8 cellular contexts compared by ENCODE assay signal in genomic region chr3:52682016-52682415, GRCh38. TPM values are rescaled to one million over a fixed set of nuclear protein-coding genes. Genes with fewer than 3 reads are reported as not detected.
A peak's percentile ranks its signal among the peaks of the same experiment; 100 is the strongest.
DNase-seq lines count a peak whose midpoint lies in the region; ATAC-seq and TF ChIP-seq lines count a peak whose summit lies in the region.

No MANE protein-coding gene starts in this region.

- H3K27me3 Mint-ChIP-seq in CD14-positive monocyte (ENCODE audit: low read depth in 3 of 3) (peaks cover 0 to 2% (median 0%) of the 10 kb centered on the region in 3 donors), glutamatergic neuron (ENCODE audit: unreplicated experiment) (peaks cover 5% of the 10 kb centered on the region)
- no peaks in the 10 kb centered on the region for H3K27me3 Mint-ChIP-seq in activated CD8-positive, alpha-beta T cell treated with anti-CD3 and anti-CD28 coated beads for 36 hours

- no peaks in the 10 kb centered on the region for H3K9me3 Mint-ChIP-seq in CD14-positive monocyte
- no peaks in the 10 kb centered on the region for H3K9me3 Mint-ChIP-seq in activated CD8-positive, alpha-beta T cell treated with anti-CD3 and anti-CD28 coated beads for 36 hours
- peaks cover 9% of the 10 kb centered on the region for H3K9me3 Mint-ChIP-seq in glutamatergic neuron (ENCODE audit: unreplicated experiment)

- H3K4me3 Mint-ChIP-seq in CD14-positive monocyte = peak overlapping the region; percentile 67 to 88
- H3K4me3 Mint-ChIP-seq in activated CD8-positive, alpha-beta T cell treated with anti-CD3 and anti-CD28 coated beads for 36 hours = no peak overlapping the region
- H3K4me3 Mint-ChIP-seq in glutamatergic neuron (ENCODE audit: unreplicated experiment) = peak overlapping the region; percentile 40

- H3K4me1 Mint-ChIP-seq in CD14-positive monocyte (peaks cover 63% of the 10 kb centered on the region), glutamatergic neuron (ENCODE audit: low read depth, unreplicated experiment) (peaks cover 21% of the 10 kb centered on the region)
- peaks cover 45% of the 10 kb centered on the region for H3K4me1 Mint-ChIP-seq in activated CD8-positive, alpha-beta T cell treated with anti-CD3 and anti-CD28 coated beads for 36 hours (ENCODE audit: low read depth)

- H3K36me3 ChIP-seq in H7 (replicated peaks; ENCODE audit: control insufficient read depth, insufficient read depth, low read length) = peaks cover 11% of the 10 kb centered on the region
- peaks cover 28% of the 10 kb centered on the region for H3K36me3 ChIP-seq in skeletal muscle satellite cell (ENCODE audit: insufficient read depth, low read length)

- peak overlapping the region; percentile 43 for H3K9ac ChIP-seq in skeletal muscle satellite cell (ENCODE audit: low read depth, low read length)

- peaks cover 34% of the 10 kb centered on the region for H3K4me1 ChIP-seq in skeletal muscle satellite cell (ENCODE audit: control insufficient read depth, insufficient read depth, low read length)

- H3K4me3 ChIP-seq in H7 (ENCODE audit: insufficient read depth, low read depth, low read length) (no peak overlapping the region), skeletal muscle satellite cell (ENCODE audit: low read length) (no peak overlapping the region)

- no peaks in the 10 kb centered on the region for H3K9me3 ChIP-seq in skeletal muscle satellite cell (replicated peaks; ENCODE audit: low read length)

- TF ChIP-seq CTCF in CD14-positive monocyte (IDR thresholded peaks at IDR 0.05) = no peak
- no peak for TF ChIP-seq CTCF in activated CD8-positive, alpha-beta T cell treated with anti-CD3 and anti-CD28 coated beads for 36 hours (IDR thresholded peaks at IDR 0.05)
- TF ChIP-seq CTCF in glutamatergic neuron (IDR thresholded peaks at IDR 0.05; ENCODE audit: partially characterized antibody, unreplicated experiment) = no peak

- H3K4me2 ChIP-seq in skeletal muscle satellite cell (ENCODE audit: low read length) = peak overlapping the region; percentile 30

- CTCF ChIA-PET in activated CD8-positive, alpha-beta T cell treated with anti-CD3 and anti-CD28 coated beads for 36 hours (lab: Charles Lee) = interaction anchor here (1.1 kb wide), 1 partner anchor 11 kb away, joined by 5 read pairs; no protein-coding TSS in a partner anchor

- DNase-seq in CD14-positive monocyte (ENCODE audit: low spot score) = no peak
- DNase-seq in H7 = peak; percentile 46
- peak; percentile 41 for DNase-seq in activated CD8-positive, alpha-beta T cell treated with anti-CD3 and anti-CD28 coated beads for 36 hours
- DNase-seq in glutamatergic neuron = no peak
- no peak for DNase-seq in NCI-H1105 (lab: John Stamatoyannopoulos, UW)
- no peak for DNase-seq in NOMO-1 treated with dmso at 0.1 percent for 144 hours (lab: John Stamatoyannopoulos, UW; ENCODE audit: unreplicated experiment)

- intact Hi-C loops in CD14-positive monocyte (cut with micrococcal nuclease) = loop anchor here in 1 of 2 donors (10.0 kb wide), 1 partner anchor 147 kb away; the partner anchor contains the start of genes NT5DC2 and UQCC5
- intact Hi-C loops in activated CD8-positive, alpha-beta T cell treated with anti-CD3 and anti-CD28 coated beads for 36 hours (cut with micrococcal nuclease) = loop anchor here (10.0 kb wide), 1 partner anchor 147 kb away; the partner anchor contains the start of genes NT5DC2 and UQCC5

- POLR2A ChIA-PET in activated CD8-positive, alpha-beta T cell treated with anti-CD3 and anti-CD28 coated beads for 36 hours (lab: Charles Lee) = interaction anchor here (1.2 kb wide), 1 partner anchor 9 kb away, joined by 4 read pairs; no protein-coding TSS in a partner anchor

- H3K27ac Mint-ChIP-seq in CD14-positive monocyte (peak overlapping the region; percentile 82 to 95 (median 85)), glutamatergic neuron (ENCODE audit: unreplicated experiment) (peak overlapping the region; percentile 56)
- peak overlapping the region; percentile 69 for H3K27ac Mint-ChIP-seq in activated CD8-positive, alpha-beta T cell treated with anti-CD3 and anti-CD28 coated beads for 36 hours

- no peak for ATAC-seq in activated CD8-positive, alpha-beta T cell treated with anti-CD3 and anti-CD28 coated beads for 36 hours
- ATAC-seq in HG02678 (IDR thresholded peaks at IDR 0.05; ENCODE audit: unreplicated experiment) = no peak

- H3K36me3 Mint-ChIP-seq in CD14-positive monocyte = peaks cover 30 to 39% of the 10 kb centered on the region in 2 donors
- peaks cover 45% of the 10 kb centered on the region for H3K36me3 Mint-ChIP-seq in activated CD8-positive, alpha-beta T cell treated with anti-CD3 and anti-CD28 coated beads for 36 hours (ENCODE audit: low read depth)
- H3K36me3 Mint-ChIP-seq in glutamatergic neuron (ENCODE audit: unreplicated experiment) = peaks cover 8% of the 10 kb centered on the region

- H3K27me3 ChIP-seq in H7 (ENCODE audit: control insufficient read depth, insufficient read depth, low read length) (no peaks in the 10 kb centered on the region), skeletal muscle satellite cell (ENCODE audit: control insufficient read depth, insufficient read depth, low read length) (no peaks in the 10 kb centered on the region)

RNA-seq across cellular contexts. Expression of gene PBRM1, which starts 3.7 kb away (rescaled TPM):
- polyA plus RNA-seq in CD14-positive monocyte = 10 to 100 TPM; 38.0 to 72.9 TPM
- total RNA-seq in H7 (2014; rRNA removed; shearing (Covaris generic)) = 29.1 and 39.6 TPM in 2 replicates
- 10 to 100 TPM; 55.9 to 56.1 TPM for total RNA-seq in activated CD8-positive, alpha-beta T cell treated with anti-CD3 and anti-CD28 coated beads for 36 hours
- 192 TPM for total RNA-seq in glutamatergic neuron (ENCODE audit: unreplicated experiment)
- total RNA-seq in skeletal muscle satellite cell (2012; rRNA removed) = 45.9 and 48.5 TPM in 2 replicates

RNA-seq across cellular contexts. Expression of gene GNL3, which starts 3.8 kb away (rescaled TPM):
- 10 to 100 TPM; 13.4 to 16.7 TPM for polyA plus RNA-seq in CD14-positive monocyte
- total RNA-seq in H7 (2014; rRNA removed; shearing (Covaris generic)) = 148 and 237 TPM in 2 replicates
- total RNA-seq in activated CD8-positive, alpha-beta T cell treated with anti-CD3 and anti-CD28 coated beads for 36 hours = 100 to 1,000 TPM; 198 to 200 TPM
- total RNA-seq in glutamatergic neuron (ENCODE audit: unreplicated experiment) = 75.2 TPM
- total RNA-seq in skeletal muscle satellite cell (2012; rRNA removed) = 188 and 213 TPM in 2 replicates

RNA-seq across cellular contexts. Expression of gene GLT8D1, which starts 23.6 kb away (rescaled TPM):
- polyA plus RNA-seq in CD14-positive monocyte = 10 to 100 TPM; 34.8 TPM
- 48.2 and 65.7 TPM in 2 replicates for total RNA-seq in H7 (2014; rRNA removed; shearing (Covaris generic))
- total RNA-seq in activated CD8-positive, alpha-beta T cell treated with anti-CD3 and anti-CD28 coated beads for 36 hours = 10 to 100 TPM; 34.0 to 35.0 TPM
- 46.4 TPM for total RNA-seq in glutamatergic neuron (ENCODE audit: unreplicated experiment)
- total RNA-seq in skeletal muscle satellite cell (2012; rRNA removed) = 77.3 and 87.8 TPM in 2 replicates

RNA-seq across cellular contexts. Expression of gene SPCS1, which starts 23.9 kb away (rescaled TPM):
- 100 to 1,000 TPM; 228 to 242 TPM for polyA plus RNA-seq in CD14-positive monocyte
- 84.5 and 85.3 TPM in 2 replicates for total RNA-seq in H7 (2014; rRNA removed; shearing (Covaris generic))
- 100 to 1,000 TPM; 116 to 120 TPM for total RNA-seq in activated CD8-positive, alpha-beta T cell treated with anti-CD3 and anti-CD28 coated beads for 36 hours
- 62.4 TPM for total RNA-seq in glutamatergic neuron (ENCODE audit: unreplicated experiment)
- 101 and 140 TPM in 2 replicates for total RNA-seq in skeletal muscle satellite cell (2012; rRNA removed)

Comparison
In these comparisons a context has a peak if more than half of its experiments do, and no peak if none do; other contexts are left out.
1. DNase-seq: peak in H7 (single experiment) and activated CD8-positive, alpha-beta T cell treated with anti-CD3 and anti-CD28 coated beads for 36 hours (single experiment); none in CD14-positive monocyte (single experiment), glutamatergic neuron (single experiment), NCI-H1105 (single experiment) and NOMO-1 treated with dmso at 0.1 percent for 144 hours (single experiment).
2. Peak in every context shown above with its lines, with median percentiles within 50 percentile points of each other: H3K27ac Mint-ChIP-seq.